ENCODE assay signal across 8 cellular contexts in genomic region chr14:105559384-105560046, GRCh38. TPM values are rescaled to one million over a fixed set of nuclear protein-coding genes. Genes with fewer than 3 reads are reported as not detected.
A peak's percentile ranks its signal among the peaks of the same experiment; 100 is the strongest.
DNase-seq lines count a peak whose midpoint lies in the region; ATAC-seq, FAIRE-seq and TF ChIP-seq lines count a peak whose summit lies in the region.
"Not testable (repeated sequence)": the region's sequence is repeated elsewhere in the genome, so short reads cannot be mapped to it uniquely, and the experiment has no call there.

No MANE protein-coding gene starts in this region.

- peak overlapping the region in 2 of 8 donors; percentile 22 to 25 for H3K4me3 Mint-ChIP-seq in naive B cell

- CTCF ChIA-PET in A549 (lab: Yijun Ruan, JAX): not testable (repeated sequence)

- not testable (repeated sequence) for H3K9me2 ChIP-seq in SU-DHL-6 (replicated peaks; ENCODE audit: insufficient read depth, low read length)

- H3K79me2 ChIP-seq in SU-DHL-6 (ENCODE audit: insufficient read depth, low read length): not testable (repeated sequence)

- not testable (repeated sequence) for DNase-seq in A549 (ENCODE audit: low read depth in 1 of 2, low spot score in 1 of 2)
- peak; percentile 3 for DNase-seq in central memory CD4-positive, alpha-beta T cell
- DNase-seq in naive B cell: peak; percentile 34

- not testable (repeated sequence) for FAIRE-seq in A549 (lab: Jason Lieb, UNC)

- H3K9me3 ChIP-seq in A549; SU-DHL-6 (ENCODE audit: insufficient read depth, low read length): not testable (repeated sequence)

- TF ChIP-seq EP300 in A549 (IDR thresholded peaks at IDR 0.05): not testable (repeated sequence)

- H3K36me3 ChIP-seq in SU-DHL-6 (ENCODE audit: low read length): not testable (repeated sequence)

- not testable (repeated sequence) for H3K27me3 ChIP-seq in SU-DHL-6 (ENCODE audit: low read length)

- WGBS in A549 (ENCODE audit: missing lambda C conversion rate): 55% methylated on average over 7 of the region's 49 CpGs

- TF ChIP-seq RAD21 in A549 (conservative IDR thresholded peaks at IDR 0.05 in 1 of 2, IDR thresholded peaks at IDR 0.05 in 1 of 2): not testable (repeated sequence)

- H3K4me1 Mint-ChIP-seq in naive B cell: peaks cover 23 to 31% (median 29%) of the 10 kb centered on the region in 3 donors

- not testable (repeated sequence) for H3K27me3 Mint-ChIP-seq in naive B cell

- peaks cover 0 to 12% (median 0%) of the 10 kb centered on the region in 7 donors for H3K9me3 Mint-ChIP-seq in naive B cell

- H4K20me1 ChIP-seq in SU-DHL-6 (ENCODE audit: low read depth, low read length): not testable (repeated sequence)

- peaks cover 0 to 15% of the 10 kb centered on the region in 2 donors for H3K36me3 Mint-ChIP-seq in naive B cell

- H3K4me2 ChIP-seq in A549: peak overlapping the region; percentile 69
- peak overlapping the region; percentile 59 for H3K4me2 ChIP-seq in SU-DHL-6 (ENCODE audit: low read depth, low read length, poor library complexity, severe bottlenecking)

- H2AFZ ChIP-seq in SU-DHL-6 (ENCODE audit: low read depth, low read length, severe bottlenecking): not testable (repeated sequence)

- not testable (repeated sequence) for TF ChIP-seq POLR2A in A549 (IDR thresholded peaks at IDR 0.05; ENCODE audit: low read length)

- H3K9ac ChIP-seq in SU-DHL-6 (ENCODE audit: low read length): peak overlapping the region; percentile 69

- not testable (repeated sequence) for H3F3A ChIP-seq in SU-DHL-6 (ENCODE audit: insufficient read depth)

- not testable (repeated sequence) for TF ChIP-seq CTCF in A549 (IDR thresholded peaks at IDR 0.05); SU-DHL-6 (IDR thresholded peaks at IDR 0.05; ENCODE audit: insufficient read depth, low read length, poor library complexity, severe bottlenecking)

- H3K4me1 ChIP-seq in A549: not testable (repeated sequence)

- peak overlapping the region in 1 of 6 donors; percentile 24 for H3K27ac Mint-ChIP-seq in naive B cell

- H3K4me3 ChIP-seq in A549; SU-DHL-6 (ENCODE audit: insufficient read depth, low read length, poor library complexity, severe bottlenecking): not testable (repeated sequence)

- H3K27ac ChIP-seq in A549: peak overlapping the region; percentile 52 to 84; a peak in 4 of 6 replicates
- H3K27ac ChIP-seq in SU-DHL-6 (ENCODE audit: low read depth, low read length): peak overlapping the region; percentile 84

- POLR2A ChIA-PET in A549 (lab: Yijun Ruan, JAX): not testable (repeated sequence)

- peak; percentile 64 to 82 for ATAC-seq in A549
- ATAC-seq in GM18861 (IDR thresholded peaks at IDR 0.05; ENCODE audit: unreplicated experiment): peak; percentile 39
- peak; percentile 51 for ATAC-seq in GM21423 (IDR thresholded peaks at IDR 0.05; ENCODE audit: unreplicated experiment)
- ATAC-seq in HG02884 (IDR thresholded peaks at IDR 0.05; ENCODE audit: unreplicated experiment): peak; percentile 33
- ATAC-seq in HG03442 (IDR thresholded peaks at IDR 0.05; ENCODE audit: unreplicated experiment): peak; percentile 47
- ATAC-seq in naive B cell (ENCODE audit: low read depth in 2 of 2): peak; percentile 43 to 52

RNA-seq across cellular contexts. Expression of gene TMEM121, which starts 33.1 kb away (rescaled TPM):
- polyA plus RNA-seq in A549 (2011; rRNA removed) (2.3 and 2.4 TPM in 2 replicates), A549 (2017; fragmentation: RNase III; extraction: RNeasy Plus Mini Kit Qiagen cat#74134 plus additional on column Dnase treatment) (4.3 to 5.7 TPM (median 5.6 TPM) in 3 replicates), naive B cell (ENCODE audit: low read depth in 6 of 6) (1 to 10 TPM; 1.4 to 3.3 (median 1.9) TPM)
- 9.5 and 17.3 TPM in 2 replicates for polyA plus RNA-seq in A549 (2012; cell fraction: cytosol; rRNA removed)
- polyA plus RNA-seq in A549 (2012; cell fraction: nucleus; rRNA removed): 10.8 and 20.0 TPM in 2 replicates
- 0.74 and 1.4 TPM in 2 replicates for polyA minus RNA-seq in A549 (2011; rRNA and poly(A)+ RNA removed)
